In genomic region chr4:180081072-180081471, GRCh38 we compare ENCODE assay signal across 28 cellular contexts.
"Had no signal": no experiment of that assay in that cellular context is flagged by ENCODE, and none has a peak within 500 bp of the region (broad histone marks: within the 10 kb centered on the region; RNA-seq: fewer than 3 reads in every experiment).

No MANE protein-coding gene starts in this region.

- H3K27me3 ChIP-seq: brain microvascular endothelial cell, cardiac muscle cell had no signal

- H3K36me3 ChIP-seq: brain microvascular endothelial cell, cardiac muscle cell had no signal

- H3K4me3 ChIP-seq: cardiac muscle cell, SK-N-MC had no signal

- DNase-seq: activated B cell treated with CpG ODN at 0.5 μM for 24 hours; activated CD4-positive, alpha-beta memory T cell treated with anti-CD3 and anti-CD28 coated beads for 36 hours; activated CD4-positive, alpha-beta T cell treated with anti-CD3 and anti-CD28 coated beads, Interleukin-2, amount 10 ng/mL, durations not matched to agents 7 days and 5 days; activated CD8-positive, alpha-beta memory T cell treated with anti-CD3 and anti-CD28 coated beads for 24 hours; activated gamma-delta T cell treated with Interleukin-2 at 50 U/mL for 16 hours; activated naive CD4-positive, alpha-beta T cell treated with anti-CD3 and anti-CD28 coated beads, Interleukin-2, amount 10 ng/mL, durations not matched to agents 7 days and 5 days; activated naive CD8-positive, alpha-beta T cell treated with anti-CD3 and anti-CD28 coated beads for 36 hours; activated T-cell treated with anti-CD3 and anti-CD28 coated beads for 4 hours; activated T-cell treated with anti-CD3 and anti-CD28 coated beads, Interleukin-2, amount 50 U/mL, for 72 hours; brain microvascular endothelial cell; NCI-H1092; NCI-H1694 treated with DMSO at 0.1 percent for 48 hours; NCI-H2029 treated with DMSO at 0.1 percent for 48 hours; NCI-H2227 treated with DMSO at 0.1 percent for 48 hours; NCI-H446 treated with DMSO at 0.1 percent for 48 hours; NCI-H526; NCI-H82; OCI-M1; RPMI8226; T-cell; T-helper 2 cell; T1000 had no signal

- H3K27ac ChIP-seq: brain microvascular endothelial cell, cardiac muscle cell, KMS-11, SK-N-MC had no signal

- ATAC-seq: activated T-cell treated with anti-CD3 and anti-CD28 coated beads, Interleukin-2, amount 50 U/mL, for 72 hours; Panc1; Right ventricle myocardium inferior; T-cell had no signal

- FAIRE-seq: TTC549 had no signal
